Comparison of ENCODE assay signal across 21 cellular contexts in the genomic region with DNA sequence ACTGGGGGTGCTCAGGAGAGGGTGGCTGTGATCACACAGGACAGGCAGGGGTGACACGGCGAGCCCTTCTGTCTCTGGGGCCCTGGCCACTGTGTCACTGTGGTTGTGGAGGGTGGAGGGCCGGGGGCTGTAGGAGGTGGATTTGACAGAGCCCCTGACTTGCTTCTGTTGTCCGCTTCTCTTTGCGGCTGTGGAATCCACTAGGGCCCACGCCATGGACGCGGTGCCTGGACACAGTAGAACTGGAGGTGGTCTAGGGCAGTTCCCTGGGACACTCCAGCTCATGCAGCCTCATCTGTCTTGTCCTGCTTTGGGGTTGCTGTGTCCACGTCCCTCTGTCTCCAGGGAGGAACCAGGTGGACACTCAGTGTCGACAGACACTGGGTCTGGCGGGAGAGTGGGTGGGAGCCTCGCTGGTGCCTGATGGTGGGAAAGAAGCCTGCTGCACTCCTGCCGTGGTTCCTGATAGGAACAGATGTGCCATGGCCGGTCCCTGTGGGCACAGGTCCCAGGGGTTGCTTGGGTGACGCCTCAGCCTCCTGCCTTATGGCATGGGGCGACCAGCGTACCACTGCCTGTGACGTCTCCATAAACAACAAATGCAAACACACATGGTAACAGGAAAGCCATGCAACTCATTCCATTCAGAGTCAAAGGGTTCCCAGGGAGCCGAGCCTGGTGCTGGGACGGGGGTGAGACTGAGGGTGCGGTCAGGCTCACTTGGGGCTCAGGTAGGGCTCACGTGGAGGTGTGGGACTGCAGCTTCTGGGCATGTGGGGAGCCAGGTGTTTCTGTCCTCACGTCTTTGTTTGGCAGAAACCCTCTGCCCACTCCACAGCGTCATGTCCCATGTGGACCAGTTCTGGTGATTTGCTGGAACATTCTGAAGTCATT. TPM values are rescaled to one million over a fixed set of nuclear protein-coding genes. Genes with fewer than 3 reads are reported as not detected.
DNase-seq lines count a peak whose midpoint lies in the region; ATAC-seq and TF ChIP-seq lines count a peak whose summit lies in the region.
"Had no signal": no experiment of that assay in that cellular context is flagged by ENCODE, and none has a peak within 500 bp of the region (broad histone marks: within the 10 kb centered on the region; RNA-seq: fewer than 3 reads in every experiment).

No MANE protein-coding gene starts in this region.

- no peak for ATAC-seq in Panc1
- ATAC-seq in stimulated activated effector memory CD8-positive, alpha-beta T cell treated with anti-CD3 and anti-CD28 coated beads, Interleukin-12 subunit alpha, Interleukin-12 subunit beta, amount 100 ng/mL, for 72 hours, result no peak
- ATAC-seq in naive thymus-derived CD4-positive, alpha-beta T cell, result no peak
- ATAC-seq: HepG2 had no signal

- H3K4me1 Mint-ChIP-seq in neural progenitor cell, result peaks cover 5% of the 10 kb centered on the region
- H3K4me1 Mint-ChIP-seq in stimulated activated effector memory CD8-positive, alpha-beta T cell treated with anti-CD3 and anti-CD28 coated beads, Interleukin-12 subunit alpha, Interleukin-12 subunit beta, amount 100 ng/mL, for 72 hours, result peaks cover 64% of the 10 kb centered on the region
- peaks cover 30 to 60% (median 55%) of the 10 kb centered on the region in 7 donors for H3K4me1 Mint-ChIP-seq in naive thymus-derived CD4-positive, alpha-beta T cell
- peaks cover 70% of the 10 kb centered on the region for H3K4me1 Mint-ChIP-seq in activated CD4-positive, alpha-beta T cell treated with anti-CD3 and anti-CD28 coated beads, Interleukin-2, amount 10 ng/mL, durations not matched to agents 7 days and 5 days

- H3K9ac ChIP-seq in neural progenitor cell, result no peak overlapping the region

- H3K9me3 ChIP-seq in Panc1 (ENCODE audit: control insufficient read depth, insufficient read depth, low read depth, low read length) (no peaks in the 10 kb centered on the region), neural progenitor cell (ENCODE audit: low read depth) (no peaks in the 10 kb centered on the region)
- H3K9me3 ChIP-seq in naive thymus-derived CD4-positive, alpha-beta T cell (ENCODE audit: control insufficient read depth in 2 of 3, low read length in 3 of 3), result no peaks in the 10 kb centered on the region
- H3K9me3 ChIP-seq: BE2C, HAP-1 had no signal

- no peak overlapping the region for H3K4me3 Mint-ChIP-seq in neural progenitor cell
- H3K4me3 Mint-ChIP-seq in stimulated activated effector memory CD8-positive, alpha-beta T cell treated with anti-CD3 and anti-CD28 coated beads, Interleukin-12 subunit alpha, Interleukin-12 subunit beta, amount 100 ng/mL, for 72 hours, result no peak overlapping the region
- no peak overlapping the region for H3K4me3 Mint-ChIP-seq in naive thymus-derived CD4-positive, alpha-beta T cell
- H3K4me3 Mint-ChIP-seq in activated CD4-positive, alpha-beta T cell treated with anti-CD3 and anti-CD28 coated beads, Interleukin-2, amount 10 ng/mL, durations not matched to agents 7 days and 5 days, result no peak overlapping the region
- H3K4me3 Mint-ChIP-seq: CD4-positive, CD25-positive, alpha-beta regulatory T cell; CD8-positive, alpha-beta memory T cell had no signal

- H3K27me3 Mint-ChIP-seq in neural progenitor cell (ENCODE audit: insufficient read depth, low read depth), result peaks cover 2% of the 10 kb centered on the region
- no peaks in the 10 kb centered on the region for H3K27me3 Mint-ChIP-seq in naive thymus-derived CD4-positive, alpha-beta T cell
- no peaks in the 10 kb centered on the region for H3K27me3 Mint-ChIP-seq in activated CD4-positive, alpha-beta T cell treated with anti-CD3 and anti-CD28 coated beads, Interleukin-2, amount 10 ng/mL, durations not matched to agents 7 days and 5 days
- H3K27me3 Mint-ChIP-seq: CD4-positive, CD25-positive, alpha-beta regulatory T cell; CD8-positive, alpha-beta memory T cell; IgD-negative memory B cell had no signal

- no peaks in the 10 kb centered on the region for H3K79me2 ChIP-seq in neural progenitor cell (ENCODE audit: low read depth)

- peak overlapping the region; percentile 21 for H3K27ac Mint-ChIP-seq in neural progenitor cell
- H3K27ac Mint-ChIP-seq in stimulated activated effector memory CD8-positive, alpha-beta T cell treated with anti-CD3 and anti-CD28 coated beads, Interleukin-12 subunit alpha, Interleukin-12 subunit beta, amount 100 ng/mL, for 72 hours, result peak overlapping the region; percentile 5
- no peak overlapping the region for H3K27ac Mint-ChIP-seq in naive thymus-derived CD4-positive, alpha-beta T cell
- no peak overlapping the region for H3K27ac Mint-ChIP-seq in activated CD4-positive, alpha-beta T cell treated with anti-CD3 and anti-CD28 coated beads, Interleukin-2, amount 10 ng/mL, durations not matched to agents 7 days and 5 days
- H3K27ac Mint-ChIP-seq: IgD-negative memory B cell had no signal

- CTCF ChIA-PET in Panc1 (lab: Charles Lee), result no interaction called here
- CTCF ChIA-PET in naive thymus-derived CD4-positive, alpha-beta T cell (lab: Charles Lee), result no interaction called here
- CTCF ChIA-PET in activated CD4-positive, alpha-beta T cell treated with anti-CD3 and anti-CD28 coated beads, Interleukin-2, amount 10 ng/mL, durations not matched to agents 7 days and 5 days (lab: Charles Lee), result no interaction called here

- no peaks in the 10 kb centered on the region for H3F3A ChIP-seq in neural progenitor cell (ENCODE audit: low read depth)

- no peak overlapping the region for H2AFZ ChIP-seq in neural progenitor cell (replicated peaks)

- H3K4me2 ChIP-seq in neural progenitor cell, result no peak overlapping the region

- no TSS peak for BruUV-seq in Panc1 (replicated peaks; lab: Mats Ljungman, UMichigan)

- no peak overlapping the region for H3K4me3 ChIP-seq in H7 (ENCODE audit: insufficient read depth, low read depth, low read length)
- no peak overlapping the region for H3K4me3 ChIP-seq in Panc1 (ENCODE audit: low read depth in 2 of 2, low read length in 2 of 2)
- H3K4me3 ChIP-seq in neural progenitor cell, result no peak overlapping the region
- no peak overlapping the region for H3K4me3 ChIP-seq in naive thymus-derived CD4-positive, alpha-beta T cell (ENCODE audit: low read length)
- H3K4me3 ChIP-seq: HAP-1 had no signal

- intact Hi-C loops in Panc1 (cut with micrococcal nuclease; ENCODE audit: unreplicated experiment), result no loop called here
- intact Hi-C loops in naive thymus-derived CD4-positive, alpha-beta T cell (cut with micrococcal nuclease), result loop anchor here in 1 of 2 donors (10.0 kb wide), 2 partner anchors 115 to 205 kb away; partner anchors contain the start of gene ZNF678

- in situ Hi-C loops in Panc1 (cut with HindIII; ENCODE audit: low pct_unique_long_range_greater_than_20kb, low sequenced_read_pairs), result no loop called here

- DNase-seq in H7, result peak; percentile 43
- no peak for DNase-seq in Panc1 (ENCODE audit: low read depth, low spot score)
- DNase-seq in neural progenitor cell (ENCODE audit: low spot score), result no peak
- DNase-seq in stimulated activated effector memory CD8-positive, alpha-beta T cell treated with anti-CD3 and anti-CD28 coated beads, Interleukin-12 subunit alpha, Interleukin-12 subunit beta, amount 100 ng/mL, for 72 hours (ENCODE audit: low spot score in 2 of 2), result no peak
- no peak for DNase-seq in naive thymus-derived CD4-positive, alpha-beta T cell
- DNase-seq in EL, result no peak
- DNase-seq in activated CD4-positive, alpha-beta T cell treated with anti-CD3 and anti-CD28 coated beads, Interleukin-2, amount 10 ng/mL, durations not matched to agents 7 days and 5 days, result no peak
- DNase-seq: ACHN; BE2C; C1 segment of cervical spinal cord; CD4-positive, CD25-positive, alpha-beta regulatory T cell; CD8-positive, alpha-beta memory T cell; COR-L47; DMS153; DMS79; GF-D8; GOT3 had no signal

- no peaks in the 10 kb centered on the region for H3K27me3 ChIP-seq in H7 (ENCODE audit: control insufficient read depth, insufficient read depth, low read length)
- no peaks in the 10 kb centered on the region for H3K27me3 ChIP-seq in Panc1 (ENCODE audit: control insufficient read depth, insufficient read depth, low read length)
- no peaks in the 10 kb centered on the region for H3K27me3 ChIP-seq in neural progenitor cell
- no peaks in the 10 kb centered on the region for H3K27me3 ChIP-seq in naive thymus-derived CD4-positive, alpha-beta T cell (ENCODE audit: control insufficient read depth in 2 of 2, insufficient read depth in 2 of 2, low read length in 2 of 2)
- H3K27me3 ChIP-seq: BE2C had no signal

- peaks cover 13% of the 10 kb centered on the region for H3K36me3 Mint-ChIP-seq in neural progenitor cell
- peaks cover 31% of the 10 kb centered on the region for H3K36me3 Mint-ChIP-seq in stimulated activated effector memory CD8-positive, alpha-beta T cell treated with anti-CD3 and anti-CD28 coated beads, Interleukin-12 subunit alpha, Interleukin-12 subunit beta, amount 100 ng/mL, for 72 hours
- peaks cover 13 to 39% (median 31%) of the 10 kb centered on the region in 5 donors for H3K36me3 Mint-ChIP-seq in naive thymus-derived CD4-positive, alpha-beta T cell
- H3K36me3 Mint-ChIP-seq in activated CD4-positive, alpha-beta T cell treated with anti-CD3 and anti-CD28 coated beads, Interleukin-2, amount 10 ng/mL, durations not matched to agents 7 days and 5 days (ENCODE audit: low read depth), result peaks cover 51% of the 10 kb centered on the region

- H3K9me3 Mint-ChIP-seq in neural progenitor cell, result no peaks in the 10 kb centered on the region
- H3K9me3 Mint-ChIP-seq in stimulated activated effector memory CD8-positive, alpha-beta T cell treated with anti-CD3 and anti-CD28 coated beads, Interleukin-12 subunit alpha, Interleukin-12 subunit beta, amount 100 ng/mL, for 72 hours, result no peaks in the 10 kb centered on the region
- no peaks in the 10 kb centered on the region for H3K9me3 Mint-ChIP-seq in naive thymus-derived CD4-positive, alpha-beta T cell
- no peaks in the 10 kb centered on the region for H3K9me3 Mint-ChIP-seq in activated CD4-positive, alpha-beta T cell treated with anti-CD3 and anti-CD28 coated beads, Interleukin-2, amount 10 ng/mL, durations not matched to agents 7 days and 5 days
- H3K9me3 Mint-ChIP-seq: CD4-positive, CD25-positive, alpha-beta regulatory T cell; CD8-positive, alpha-beta memory T cell; IgD-negative memory B cell had no signal

- H3K36me3 ChIP-seq in H7 (replicated peaks; ENCODE audit: control insufficient read depth, insufficient read depth, low read length) (peaks cover 13% of the 10 kb centered on the region), Panc1 (ENCODE audit: control insufficient read depth, insufficient read depth, low read length) (peaks cover 2% of the 10 kb centered on the region; the same call in 1 of the 2 replicates), neural progenitor cell (no peaks in the 10 kb centered on the region)
- peaks cover 0 to 27% (median 0%) of the 10 kb centered on the region in 3 experiments for H3K36me3 ChIP-seq in naive thymus-derived CD4-positive, alpha-beta T cell (ENCODE audit: control insufficient read depth in 2 of 3, insufficient read depth in 3 of 3, low read length in 3 of 3)

- H3K27ac ChIP-seq in Panc1 (ENCODE audit: low read length) (0 out of 2 replicates have a peak overlapping the region, but pooled peaks have one; percentile 17), neural progenitor cell (no peak overlapping the region)
- no peak overlapping the region for H3K27ac ChIP-seq in naive thymus-derived CD4-positive, alpha-beta T cell (ENCODE audit: low read depth, low read length)

- H3K4me1 ChIP-seq in Panc1 (ENCODE audit: control insufficient read depth, insufficient read depth, low read length) (peaks cover 38% of the 10 kb centered on the region), neural progenitor cell (no peaks in the 10 kb centered on the region)
- H3K4me1 ChIP-seq in naive thymus-derived CD4-positive, alpha-beta T cell (ENCODE audit: control insufficient read depth in 2 of 2, insufficient read depth in 2 of 2, low read length in 2 of 2), result peaks cover 39 to 52% of the 10 kb centered on the region in 2 donors
- H3K4me1 ChIP-seq: BE2C, HAP-1 had no signal

- H4K20me1 ChIP-seq in neural progenitor cell (ENCODE audit: low read depth), result peaks cover 13% of the 10 kb centered on the region

- TF ChIP-seq CTCF in Panc1 (IDR thresholded peaks at IDR 0.05) (no peak), neural progenitor cell (IDR thresholded peaks at IDR 0.05) (no peak)

- POLR2A ChIA-PET in Panc1 (lab: Charles Lee), result no interaction called here
- POLR2A ChIA-PET in naive thymus-derived CD4-positive, alpha-beta T cell (lab: Charles Lee), result no interaction called here
- POLR2A ChIA-PET in activated CD4-positive, alpha-beta T cell treated with anti-CD3 and anti-CD28 coated beads, Interleukin-2, amount 10 ng/mL, durations not matched to agents 7 days and 5 days (lab: Charles Lee), result no interaction called here

RNA-seq across cellular contexts. Expression of gene SNAP47, which starts 34.6 kb away (rescaled TPM):
- 122 and 123 TPM in 2 replicates for total RNA-seq in H7 (2014; rRNA removed; shearing (Covaris generic))
- total RNA-seq in Panc1 (2021; ENCODE audit: unreplicated experiment) (55.6 TPM), neural progenitor cell (ENCODE audit: low replicate concordance) (52.8 and 54.8 TPM in 2 replicates)
- polyA plus RNA-seq in Panc1 (2012; ENCODE audit: insufficient read length), result 76.9 TPM
- 10 to 100 TPM; 18.5 to 31.8 (median 27.8) TPM for total RNA-seq in naive thymus-derived CD4-positive, alpha-beta T cell
- 10 to 100 TPM; 46.9 to 69.5 TPM for polyA plus RNA-seq in naive thymus-derived CD4-positive, alpha-beta T cell
- total RNA-seq in activated CD4-positive, alpha-beta T cell treated with anti-CD3 and anti-CD28 coated beads, Interleukin-2, amount 10 ng/mL, durations not matched to agents 7 days and 5 days, result 10 to 100 TPM; 30.3 TPM

RNA-seq across cellular contexts. Expression of gene JMJD4, which starts 34.7 kb away (rescaled TPM):
- total RNA-seq in H7 (2014; rRNA removed; shearing (Covaris generic)), result 45.3 and 54.4 TPM in 2 replicates
- total RNA-seq in Panc1 (2021; ENCODE audit: unreplicated experiment) (27.7 TPM), neural progenitor cell (ENCODE audit: low replicate concordance) (7.5 and 13.6 TPM in 2 replicates)
- 34.7 TPM for polyA plus RNA-seq in Panc1 (2012; ENCODE audit: insufficient read length)
- total RNA-seq in naive thymus-derived CD4-positive, alpha-beta T cell, result 10 to 100 TPM; 12.1 to 36.8 (median 26.3) TPM
- 10 to 100 TPM; 32.3 to 35.1 TPM for polyA plus RNA-seq in naive thymus-derived CD4-positive, alpha-beta T cell
- total RNA-seq in activated CD4-positive, alpha-beta T cell treated with anti-CD3 and anti-CD28 coated beads, Interleukin-2, amount 10 ng/mL, durations not matched to agents 7 days and 5 days, result 10 to 100 TPM; 15.4 to 20.0 TPM

RNA-seq across cellular contexts. Expression of gene PRSS38, which starts 45.6 kb away (rescaled TPM):
- not detected in 2 replicates for total RNA-seq in H7 (2014; rRNA removed; shearing (Covaris generic))
- total RNA-seq in Panc1 (2021; ENCODE audit: unreplicated experiment), result not detected
- polyA plus RNA-seq in Panc1 (2012; ENCODE audit: insufficient read length), result not detected
- not detected in 2 replicates for total RNA-seq in neural progenitor cell (ENCODE audit: low replicate concordance)
- not detected for total RNA-seq in naive thymus-derived CD4-positive, alpha-beta T cell
- not detected for polyA plus RNA-seq in naive thymus-derived CD4-positive, alpha-beta T cell
- total RNA-seq in activated CD4-positive, alpha-beta T cell treated with anti-CD3 and anti-CD28 coated beads, Interleukin-2, amount 10 ng/mL, durations not matched to agents 7 days and 5 days, result not detected
- total RNA-seq: CD4-positive, CD25-positive, alpha-beta regulatory T cell; CD8-positive, alpha-beta memory T cell; Daoy; HepG2 had no signal
- polyA plus RNA-seq: CD4-positive, CD25-positive, alpha-beta regulatory T cell; CD8-positive, alpha-beta memory T cell; HepG2; IgD-negative memory B cell had no signal

Comparison
In these comparisons a context has a peak if more than half of its experiments do, and no peak if none do; other contexts are left out.
1. H3K27ac Mint-ChIP-seq: peak in neural progenitor cell (single experiment) and stimulated activated effector memory CD8-positive, alpha-beta T cell treated with anti-CD3 and anti-CD28 coated beads, Interleukin-12 subunit alpha, Interleukin-12 subunit beta, amount 100 ng/mL, for 72 hours (single experiment); none in naive thymus-derived CD4-positive, alpha-beta T cell (0 of 9) and activated CD4-positive, alpha-beta T cell treated with anti-CD3 and anti-CD28 coated beads, Interleukin-2, amount 10 ng/mL, durations not matched to agents 7 days and 5 days (single experiment).